ENCODE assay signal across 20 cellular contexts in the genomic region with DNA sequence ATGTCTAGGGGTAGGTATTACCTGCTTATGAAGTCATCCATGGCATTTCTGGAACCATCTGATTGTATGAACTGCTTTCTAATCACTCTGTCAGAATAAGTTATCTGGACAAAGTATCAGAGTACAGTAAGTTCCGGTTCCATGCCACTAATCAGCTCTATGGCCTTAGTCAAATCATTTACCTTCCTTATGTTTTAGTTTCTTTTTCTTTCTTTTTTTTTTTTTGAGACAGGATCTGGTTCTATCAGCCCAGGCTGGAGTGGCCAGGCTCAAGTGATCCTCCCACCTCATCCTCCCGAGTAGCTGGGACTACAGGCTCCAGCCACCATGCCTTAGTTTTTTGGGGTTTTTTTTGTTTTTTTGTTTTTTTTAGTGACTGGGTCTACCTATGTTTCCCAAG. TPM values are rescaled to one million over a fixed set of nuclear protein-coding genes. Genes with fewer than 3 reads are reported as not detected.
A peak's percentile ranks its signal among the peaks of the same experiment; 100 is the strongest.
DNase-seq lines count a peak whose midpoint lies in the region; ATAC-seq lines count a peak whose summit lies in the region.
"Had no signal": no experiment of that assay in that cellular context is flagged by ENCODE, and none has a peak within 500 bp of the region (broad histone marks: within the 10 kb centered on the region; RNA-seq: fewer than 3 reads in every experiment).

No MANE protein-coding gene starts in this region.

- ATAC-seq in GM18867 (IDR thresholded peaks at IDR 0.05; ENCODE audit: unreplicated experiment) (peak; percentile 50), HG02610 (IDR thresholded peaks at IDR 0.05; ENCODE audit: unreplicated experiment) (peak; percentile 59), naive B cell (ENCODE audit: low read depth in 2 of 2) (peak; percentile 25 to 45), GM21529 (IDR thresholded peaks at IDR 0.05; ENCODE audit: unreplicated experiment) (no peak), GM19467 (IDR thresholded peaks at IDR 0.05; ENCODE audit: unreplicated experiment) (no peak)
- ATAC-seq: left cardiac atrium had no signal

- H3K4me1 Mint-ChIP-seq in naive B cell = peaks cover 4 to 41% (median 9%) of the 10 kb centered on the region in 3 donors

- H3K27ac Mint-ChIP-seq in naive B cell = peak overlapping the region in 5 of 6 donors; percentile 66 to 87 (median 73)
- H3K27ac Mint-ChIP-seq: type B pancreatic cell had no signal

- DNase-seq in OCI-M1 (lab: John Stamatoyannopoulos, UW) (peak; percentile 14), naive B cell (no peak), KG1 (lab: John Stamatoyannopoulos, UW) (no peak)
- no peak for DNase-seq in activated effector memory CD4-positive, alpha-beta T cell treated with anti-CD3 and anti-CD28 coated beads, Interleukin-2, amount 50 U/mL, for 16 hours
- DNase-seq: activated CD4-positive, CD25-positive, alpha-beta regulatory T cell treated with anti-CD3 and anti-CD28 coated beads, Interleukin-2, amount 50 U/mL, for 72 hours; activated naive CD4-positive, alpha-beta T cell treated with Interleukin-2 at 50 U/mL for 16 hours; colonic mucosa; foreskin melanocyte; GF-D8; left cardiac atrium; midbrain; NCI-H1436; SJCRH30; stimulated activated CD4-positive, alpha-beta T cell treated with anti-CD3 and anti-CD28 coated beads, Interleukin-15, amount 100 ng/mL, for 24 hours; stimulated activated naive CD4-positive, alpha-beta T cell treated with Interleukin-2 at 50 U/mL for 16 hours had no signal

- no peaks in the 10 kb centered on the region for H3K36me3 Mint-ChIP-seq in naive B cell

- no peaks in the 10 kb centered on the region for H3K9me3 Mint-ChIP-seq in naive B cell
- H3K9me3 Mint-ChIP-seq: type B pancreatic cell had no signal

- H3K4me3 Mint-ChIP-seq in naive B cell = peak overlapping the region in 2 of 8 donors; percentile 6 to 21
- H3K4me3 Mint-ChIP-seq: type B pancreatic cell had no signal

- no peaks in the 10 kb centered on the region for H3K27me3 Mint-ChIP-seq in naive B cell
- H3K27me3 Mint-ChIP-seq: type B pancreatic cell had no signal

RNA-seq across cellular contexts. Expression of gene XIAP, which starts 11.5 kb away (rescaled TPM):
- polyA plus RNA-seq in naive B cell (ENCODE audit: low read depth in 6 of 6) = 10 to 100 TPM in 2 of 6 donors, 1 to 10 TPM in 4; 2.5 to 15.8 (median 9.4) TPM

Comparison
In these comparisons a context has a peak if more than half of its experiments do, and no peak if none do; other contexts are left out.
1. ATAC-seq: peak in GM18867 (single experiment), HG02610 (single experiment) and naive B cell (2 of 2); none in GM21529 (single experiment) and GM19467 (single experiment).